Comparison of ENCODE assay signal across 1 cellular context in genomic region chr1:8516793-8517556, GRCh38.
TF ChIP-seq lines count a peak whose summit lies in the region.

No MANE protein-coding gene starts in this region.

TF ChIP-seq in GM23338, 12 proteins besides CTCF, POLR2A, EP300 and RAD21 (continued from another document):
- TF ChIP-seq ZNF462 (CRISPR knock-in tag; IDR thresholded peaks at IDR 0.05) (no peak), NANOG (IDR thresholded peaks at IDR 0.05; ENCODE audit: borderline replicate concordance) (no peak), STAT1 (IDR thresholded peaks at IDR 0.05; ENCODE audit: unreplicated experiment) (no peak), CREB1 (CRISPR knock-in tag; IDR thresholded peaks at IDR 0.05; ENCODE audit: low read depth) (no peak)
